Comparison of ENCODE assay signal across 10 cellular contexts in the genomic region with DNA sequence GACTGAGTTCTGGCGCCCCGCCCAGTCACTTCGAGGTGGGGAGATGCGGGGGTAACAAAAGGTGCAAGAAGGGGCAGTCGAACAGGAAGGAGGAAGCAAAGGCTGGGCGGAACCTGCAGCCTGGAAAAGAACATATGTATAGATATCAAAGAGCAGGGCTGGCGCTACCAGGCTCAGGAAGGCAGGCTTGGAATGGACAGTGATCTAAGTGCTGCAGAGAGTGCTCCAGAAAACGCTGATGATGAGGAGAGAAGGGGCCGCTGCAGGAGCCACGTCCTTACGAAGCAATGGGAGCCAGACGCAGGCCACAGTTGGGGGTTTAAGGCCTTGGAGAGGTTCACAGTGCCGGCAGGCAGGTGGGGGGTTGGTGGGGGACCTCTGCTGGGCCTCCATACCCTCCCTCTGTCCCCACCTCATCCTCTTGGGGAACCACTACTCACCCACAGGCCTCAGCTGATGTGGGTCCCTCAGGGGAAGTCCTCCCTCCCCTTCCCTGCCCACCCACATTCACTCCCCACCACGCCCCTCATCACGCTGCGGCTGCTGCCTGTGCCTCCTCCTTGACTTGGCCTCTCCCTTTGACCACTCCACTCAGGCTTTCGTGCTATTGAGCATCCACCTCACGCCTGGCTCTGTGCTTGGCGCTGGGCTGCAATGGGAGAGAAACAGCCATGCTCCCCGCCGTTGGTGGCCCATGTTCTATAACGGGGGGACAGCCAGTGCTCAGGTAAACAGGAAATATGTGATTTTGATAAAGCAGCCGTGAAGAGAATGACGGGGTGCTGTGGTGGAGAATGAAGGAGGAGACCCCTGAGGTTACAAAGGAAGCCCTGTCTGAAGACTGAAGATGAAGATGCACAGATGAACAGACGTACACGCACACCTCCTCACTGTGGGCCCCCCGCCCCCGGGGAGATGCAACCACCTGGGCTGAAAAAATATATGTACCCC. TPM values are rescaled to one million over a fixed set of nuclear protein-coding genes. Genes with fewer than 3 reads are reported as not detected.
A peak's percentile ranks its signal among the peaks of the same experiment; 100 is the strongest.
DNase-seq lines count a peak whose midpoint lies in the region; ATAC-seq and TF ChIP-seq lines count a peak whose summit lies in the region.
"Had no signal": no experiment of that assay in that cellular context is flagged by ENCODE, and none has a peak within 500 bp of the region (broad histone marks: within the 10 kb centered on the region; RNA-seq: fewer than 3 reads in every experiment).

No MANE protein-coding gene starts in this region.

- ATAC-seq in left lobe of liver, result peak; percentile 6
- no peak for ATAC-seq in HG02588 (IDR thresholded peaks at IDR 0.05; ENCODE audit: unreplicated experiment)

- no peak overlapping the region for H3K4me3 ChIP-seq in endodermal cell (ENCODE audit: low read length)

- H3K4me1 Mint-ChIP-seq in IgD-negative memory B cell (peaks cover 0 to 2% (median 2%) of the 10 kb centered on the region in 3 donors), endodermal cell (no peaks in the 10 kb centered on the region)
- H3K4me1 Mint-ChIP-seq in activated T-cell treated with anti-CD3 and anti-CD28 coated beads, Interleukin-2, amount 50 U/mL, for 24 hours (ENCODE audit: low read depth), result peaks cover 15% of the 10 kb centered on the region
- peaks cover 20% of the 10 kb centered on the region for H3K4me1 Mint-ChIP-seq in stimulated activated naive CD8-positive, alpha-beta T cell treated with anti-CD3 and anti-CD28 coated beads, Interleukin-15, Interleukin-2, amounts not matched to agents 100 ng/mL and 50 ng/mL, for 24 hours (ENCODE audit: low read depth)

- H3K27me3 Mint-ChIP-seq in IgD-negative memory B cell, result no peaks in the 10 kb centered on the region
- no peaks in the 10 kb centered on the region for H3K27me3 Mint-ChIP-seq in activated T-cell treated with anti-CD3 and anti-CD28 coated beads, Interleukin-2, amount 50 U/mL, for 24 hours
- H3K27me3 Mint-ChIP-seq in stimulated activated naive CD8-positive, alpha-beta T cell treated with anti-CD3 and anti-CD28 coated beads, Interleukin-15, Interleukin-2, amounts not matched to agents 100 ng/mL and 50 ng/mL, for 24 hours, result no peaks in the 10 kb centered on the region
- no peaks in the 10 kb centered on the region for H3K27me3 Mint-ChIP-seq in endodermal cell (ENCODE audit: insufficient read depth)

- peaks cover 7% of the 10 kb centered on the region for H3K36me3 Mint-ChIP-seq in IgD-negative memory B cell
- peaks cover 42% of the 10 kb centered on the region for H3K36me3 Mint-ChIP-seq in activated T-cell treated with anti-CD3 and anti-CD28 coated beads, Interleukin-2, amount 50 U/mL, for 24 hours (ENCODE audit: low read depth)
- H3K36me3 Mint-ChIP-seq in stimulated activated naive CD8-positive, alpha-beta T cell treated with anti-CD3 and anti-CD28 coated beads, Interleukin-15, Interleukin-2, amounts not matched to agents 100 ng/mL and 50 ng/mL, for 24 hours (ENCODE audit: low read depth), result peaks cover 21% of the 10 kb centered on the region
- peaks cover 60% of the 10 kb centered on the region for H3K36me3 Mint-ChIP-seq in endodermal cell (ENCODE audit: low read depth)

- DNase-seq in activated T-cell treated with anti-CD3 and anti-CD28 coated beads, Interleukin-2, amount 50 U/mL, for 24 hours, result peak; percentile 37
- DNase-seq in left lobe of liver (ENCODE audit: low spot score) (no peak), nucleus accumbens (lab: John Stamatoyannopoulos, UW) (no peak), middle frontal gyrus (ENCODE audit: extremely low spot score, low spot score) (no peak), endodermal cell (no peak)
- DNase-seq: T-helper 9 cell had no signal

- H3K4me1 ChIP-seq in endodermal cell (ENCODE audit: control insufficient read depth, insufficient read depth, low read length), result no peaks in the 10 kb centered on the region

- H3K27ac Mint-ChIP-seq in IgD-negative memory B cell (peak overlapping the region in 2 of 3 donors; percentile 72 to 74), endodermal cell (no peak overlapping the region)
- peak overlapping the region; percentile 81 for H3K27ac Mint-ChIP-seq in activated T-cell treated with anti-CD3 and anti-CD28 coated beads, Interleukin-2, amount 50 U/mL, for 24 hours
- H3K27ac Mint-ChIP-seq in stimulated activated naive CD8-positive, alpha-beta T cell treated with anti-CD3 and anti-CD28 coated beads, Interleukin-15, Interleukin-2, amounts not matched to agents 100 ng/mL and 50 ng/mL, for 24 hours, result peak overlapping the region; percentile 83

- no peak for TF ChIP-seq CTCF in endodermal cell (conservative IDR thresholded peaks at IDR 0.05)

- WGBS in endodermal cell (ENCODE audit: insufficient coverage in 1 of 2, insufficient read length in 1 of 2), 2 experiments, result 95 to 97% methylated on average over 20 to 28 of the region's 28 CpGs

- no peaks in the 10 kb centered on the region for H3K9me3 ChIP-seq in endodermal cell (ENCODE audit: control insufficient read depth, low read length)
- H3K9me3 ChIP-seq: neutrophil had no signal

- peaks cover 40% of the 10 kb centered on the region for H3K36me3 ChIP-seq in endodermal cell (ENCODE audit: control insufficient read depth, insufficient read depth, low read length)

- no peaks in the 10 kb centered on the region for H3K9me3 Mint-ChIP-seq in IgD-negative memory B cell
- no peaks in the 10 kb centered on the region for H3K9me3 Mint-ChIP-seq in activated T-cell treated with anti-CD3 and anti-CD28 coated beads, Interleukin-2, amount 50 U/mL, for 24 hours
- H3K9me3 Mint-ChIP-seq in stimulated activated naive CD8-positive, alpha-beta T cell treated with anti-CD3 and anti-CD28 coated beads, Interleukin-15, Interleukin-2, amounts not matched to agents 100 ng/mL and 50 ng/mL, for 24 hours, result no peaks in the 10 kb centered on the region
- H3K9me3 Mint-ChIP-seq in endodermal cell, result no peaks in the 10 kb centered on the region

- H3K4me3 Mint-ChIP-seq in IgD-negative memory B cell (peak overlapping the region in 3 of 4 donors; percentile 26 to 83 (median 49)), endodermal cell (no peak overlapping the region)
- no peak overlapping the region for H3K4me3 Mint-ChIP-seq in activated T-cell treated with anti-CD3 and anti-CD28 coated beads, Interleukin-2, amount 50 U/mL, for 24 hours
- peak overlapping the region; percentile 53 for H3K4me3 Mint-ChIP-seq in stimulated activated naive CD8-positive, alpha-beta T cell treated with anti-CD3 and anti-CD28 coated beads, Interleukin-15, Interleukin-2, amounts not matched to agents 100 ng/mL and 50 ng/mL, for 24 hours

- H3K27me3 ChIP-seq in endodermal cell (ENCODE audit: control insufficient read depth, insufficient read depth, low read length, poor library complexity, severe bottlenecking), result no peaks in the 10 kb centered on the region
- H3K27me3 ChIP-seq: neutrophil had no signal

- H3K27ac ChIP-seq in endodermal cell (ENCODE audit: low read depth, low read length), result no peak overlapping the region
- H3K27ac ChIP-seq: neutrophil had no signal

- no peak overlapping the region for H3K9ac ChIP-seq in endodermal cell (ENCODE audit: extremely low read depth, low read length, poor library complexity, severe bottlenecking)

RNA-seq across cellular contexts. Expression of gene RPL26L1, which starts 40.5 kb away (rescaled TPM):
- polyA plus RNA-seq in IgD-negative memory B cell, result 27.9 TPM
- total RNA-seq in left lobe of liver (16.3 TPM), endodermal cell (10 to 100 TPM; 56.7 to 60.0 TPM)
- 72.4 TPM for polyA plus RNA-seq in endodermal cell (2013, experiment 1 of 2)
- 76.0 TPM for polyA plus RNA-seq in endodermal cell (2013, experiment 2 of 2)

Comparison
In these comparisons a context has a peak if more than half of its experiments do, and no peak if none do; other contexts are left out.
1. H3K4me3 Mint-ChIP-seq: peak in IgD-negative memory B cell (3 of 4) and stimulated activated naive CD8-positive, alpha-beta T cell treated with anti-CD3 and anti-CD28 coated beads, Interleukin-15, Interleukin-2, amounts not matched to agents 100 ng/mL and 50 ng/mL, for 24 hours (single experiment); none in activated T-cell treated with anti-CD3 and anti-CD28 coated beads, Interleukin-2, amount 50 U/mL, for 24 hours (single experiment) and endodermal cell (single experiment).